ENCODE assay signal across 1 cellular context in the genomic region with DNA sequence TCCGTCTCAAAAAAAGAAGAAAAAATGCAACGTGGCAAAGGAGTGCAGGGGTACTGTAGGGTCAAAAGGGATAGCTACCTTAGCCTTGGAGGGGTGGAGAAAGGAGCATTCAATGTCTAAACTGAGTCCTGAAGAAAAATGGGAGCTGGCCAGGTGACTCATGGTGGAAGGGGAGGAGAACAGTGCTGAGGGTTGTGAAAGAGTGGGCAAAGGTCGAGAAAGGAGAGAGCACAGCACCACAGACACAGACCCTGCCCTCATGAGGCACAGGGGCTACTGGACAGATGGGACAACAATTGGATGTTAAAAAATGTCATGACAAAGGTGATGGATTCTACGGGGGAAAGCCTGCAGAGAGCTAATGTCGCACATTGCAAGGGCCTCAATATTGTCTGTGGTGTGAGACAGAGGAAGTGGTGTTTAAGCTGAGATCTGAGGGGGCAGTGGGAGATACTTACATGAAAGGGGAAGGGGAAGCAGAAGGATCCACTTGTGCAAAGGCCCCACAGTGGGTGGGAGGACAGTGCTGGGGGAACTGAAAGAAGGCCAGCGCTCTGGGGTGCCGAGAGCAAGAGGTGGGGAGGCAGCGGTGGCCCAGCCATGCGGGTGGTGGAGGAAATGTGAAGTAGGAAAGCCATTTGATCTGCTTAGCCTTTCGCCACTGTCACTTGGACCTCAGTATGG.
TF ChIP-seq lines count a peak whose summit lies in the region.

No MANE protein-coding gene starts in this region.

TF ChIP-seq in HepG2, 621 proteins besides CTCF, POLR2A, EP300 and RAD21 (continued from another document):
- TF ChIP-seq POGK (CRISPR knock-in tag; conservative IDR thresholded peaks at IDR 0.05), result peak; percentile 96
- peak; percentile 42; the same call in 1 of the 2 replicates for TF ChIP-seq HNF4A (CRISPR knock-in tag; IDR thresholded peaks at IDR 0.05)
- TF ChIP-seq FOSL2 (CRISPR knock-in tag; IDR thresholded peaks at IDR 0.05), result peak; percentile 59
- TF ChIP-seq ZBTB3 (CRISPR knock-in tag; IDR thresholded peaks at IDR 0.05; ENCODE audit: borderline replicate concordance, low read depth), result no peak
